In the genomic region with DNA sequence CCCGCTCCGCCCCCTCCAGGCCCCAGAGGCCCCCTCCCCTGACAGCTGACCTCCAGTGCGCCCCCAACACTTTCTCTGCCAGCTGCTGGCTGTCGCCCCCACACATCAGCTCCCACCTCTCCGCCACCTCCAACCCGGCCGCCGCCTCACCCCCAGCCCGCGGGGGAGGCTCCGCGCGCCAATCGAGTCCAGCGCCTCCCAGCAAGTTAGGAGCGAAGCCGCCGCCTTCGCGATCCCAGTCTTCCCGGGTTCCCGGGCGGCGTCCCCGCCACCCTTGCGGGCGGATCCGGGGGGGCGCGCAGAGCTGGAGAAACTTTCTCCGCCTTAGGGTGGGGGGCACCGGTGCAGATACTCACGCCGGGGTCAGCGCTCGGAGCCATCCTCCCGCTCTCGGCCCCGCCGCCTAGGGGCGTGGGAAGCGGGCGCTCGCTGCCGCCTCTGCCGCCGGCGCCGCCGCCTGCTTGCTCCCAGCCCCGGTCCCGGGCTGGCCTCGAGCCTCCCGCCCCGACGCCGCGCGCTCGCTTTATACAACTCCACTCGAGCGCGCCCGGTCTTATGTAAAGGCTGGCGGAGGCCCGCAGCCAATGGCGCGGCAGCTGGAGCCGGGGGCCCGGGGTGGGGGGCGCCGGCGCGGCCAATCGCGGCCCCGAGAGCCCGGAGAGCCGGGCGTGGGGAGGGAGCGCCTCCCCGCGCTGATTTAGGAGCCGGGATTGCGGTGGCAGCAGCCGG, we compare ENCODE assay signal across 7 cellular contexts. TPM values are rescaled to one million over a fixed set of nuclear protein-coding genes. Genes with fewer than 3 reads are reported as not detected.
DNase-seq lines count a peak whose midpoint lies in the region; ATAC-seq and TF ChIP-seq lines count a peak whose summit lies in the region.

A gene with protein sequence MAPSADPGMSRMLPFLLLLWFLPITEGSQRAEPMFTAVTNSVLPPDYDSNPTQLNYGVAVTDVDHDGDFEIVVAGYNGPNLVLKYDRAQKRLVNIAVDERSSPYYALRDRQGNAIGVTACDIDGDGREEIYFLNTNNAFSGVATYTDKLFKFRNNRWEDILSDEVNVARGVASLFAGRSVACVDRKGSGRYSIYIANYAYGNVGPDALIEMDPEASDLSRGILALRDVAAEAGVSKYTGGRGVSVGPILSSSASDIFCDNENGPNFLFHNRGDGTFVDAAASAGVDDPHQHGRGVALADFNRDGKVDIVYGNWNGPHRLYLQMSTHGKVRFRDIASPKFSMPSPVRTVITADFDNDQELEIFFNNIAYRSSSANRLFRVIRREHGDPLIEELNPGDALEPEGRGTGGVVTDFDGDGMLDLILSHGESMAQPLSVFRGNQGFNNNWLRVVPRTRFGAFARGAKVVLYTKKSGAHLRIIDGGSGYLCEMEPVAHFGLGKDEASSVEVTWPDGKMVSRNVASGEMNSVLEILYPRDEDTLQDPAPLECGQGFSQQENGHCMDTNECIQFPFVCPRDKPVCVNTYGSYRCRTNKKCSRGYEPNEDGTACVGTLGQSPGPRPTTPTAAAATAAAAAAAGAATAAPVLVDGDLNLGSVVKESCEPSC (minus strand): TSS at position 529 of the 729 bp plus-strand sequence. CDS start 149 bp downstream, at position 380.

- intact Hi-C loops in Right ventricle myocardium superior (cut with DNase I), result no loop called here

- H3K27me3 ChIP-seq in H7 (ENCODE audit: control insufficient read depth, insufficient read depth, low read length), result peaks cover 68% of the 10 kb centered on the region

- TF ChIP-seq CTCF in osteocyte (IDR thresholded peaks at IDR 0.05) (no peak), RWPE1 (conservative IDR thresholded peaks at IDR 0.05; ENCODE audit: low read depth) (no peak)

- CTCF ChIA-PET in RWPE1 (lab: Yijun Ruan, JAX), result interaction anchor here (1.5 to 3.2 kb wide), 2 partner anchors 11 to 16 kb away, joined by 6 to 19 read pairs; no protein-coding TSS in a partner anchor

- H3K36me3 Mint-ChIP-seq in osteocyte (ENCODE audit: unreplicated experiment), result no peaks in the 10 kb centered on the region

- peak within 1 kb of the TSS; percentile 61 for H3K4me3 ChIP-seq in H7 (ENCODE audit: insufficient read depth, low read depth, low read length)

- H3K4me3 Mint-ChIP-seq in osteocyte (ENCODE audit: unreplicated experiment), result peak within 1 kb of the TSS; percentile 51

- peaks cover 6% of the 10 kb centered on the region for H3K4me1 Mint-ChIP-seq in osteocyte (ENCODE audit: unreplicated experiment)

- no peaks in the 10 kb centered on the region for H3K36me3 ChIP-seq in H7 (replicated peaks; ENCODE audit: control insufficient read depth, insufficient read depth, low read length)

- no peaks in the 10 kb centered on the region for H3K9me3 Mint-ChIP-seq in osteocyte (ENCODE audit: unreplicated experiment)

- no peak within 1 kb of the TSS for H3K27ac Mint-ChIP-seq in osteocyte (ENCODE audit: unreplicated experiment)

- peak; percentile 99 for DNase-seq in H7
- DNase-seq in RPMI7951 (ENCODE audit: low read depth), result peak; percentile 10
- peak; percentile 76 for DNase-seq in Right ventricle myocardium superior
- no peak for DNase-seq in osteocyte (ENCODE audit: extremely low spot score, unreplicated experiment)
- DNase-seq in RWPE1 (ENCODE audit: low spot score), result no peak

- no peak within 1 kb of the TSS for H3K27ac ChIP-seq in RWPE1

- peaks cover 70% of the 10 kb centered on the region for H3K27me3 Mint-ChIP-seq in osteocyte (ENCODE audit: unreplicated experiment)

- POLR2A ChIA-PET in RWPE1 (lab: Yijun Ruan, JAX; ENCODE audit: low non-redundant PET), result no interaction called here

- ATAC-seq in Right ventricle myocardium superior (ENCODE audit: poor library complexity) (peak; percentile 93), GM18907 (IDR thresholded peaks at IDR 0.05; ENCODE audit: unreplicated experiment) (no peak), GM21447 (IDR thresholded peaks at IDR 0.05; ENCODE audit: unreplicated experiment) (no peak)

RNA-seq across cellular contexts. Expression of the gene that starts here (rescaled TPM):
- total RNA-seq in H7 (2014; rRNA removed; shearing (Covaris generic)), result 0.03 and 0.63 TPM in 2 replicates
- total RNA-seq in RPMI7951 (2014; rRNA removed; shearing (Covaris generic)), result not detected in 2 replicates
- total RNA-seq in Right ventricle myocardium superior (1.0 TPM), osteocyte (0.16 TPM in 2 replicates)

Comparison
In these comparisons a context has a peak if more than half of its experiments do, and no peak if none do; other contexts are left out.
1. Peak in DNase-seq and H3K4me3 ChIP-seq in H7; RNA of the gene not detected or under 1 TPM.
2. Peak in DNase-seq in RPMI7951; RNA of the gene not detected or under 1 TPM.